ENCODE assay signal across 9 cellular contexts in genomic region chr1:211938473-211939080, GRCh38.
A peak's percentile ranks its signal among the peaks of the same experiment; 100 is the strongest.
DNase-seq lines count a peak whose midpoint lies in the region; ATAC-seq, FAIRE-seq and TF ChIP-seq lines count a peak whose summit lies in the region.
"Had no signal": no experiment of that assay in that cellular context is flagged by ENCODE, and none has a peak within 500 bp of the region (broad histone marks: within the 10 kb centered on the region; RNA-seq: fewer than 3 reads in every experiment).

No MANE protein-coding gene starts in this region.

- peaks cover 5% of the 10 kb centered on the region for H3K27me3 Mint-ChIP-seq in activated T-helper 1 cell treated with anti-CD3 and anti-CD28 coated beads, Interleukin-12 subunit alpha, Interleukin-12 subunit beta, Interleukin-2, Interleukin-4 antibody, amounts not matched to agents 30 ng/mL and 10 ng/mL and 1 ng/mL, durations not matched to agents 14 hours and 24 hours and 36 hours (ENCODE audit: insufficient read depth)

- peak; percentile 25 for ATAC-seq in HG02798 (IDR thresholded peaks at IDR 0.05; ENCODE audit: poor library complexity, unreplicated experiment)
- ATAC-seq in GM19467 (IDR thresholded peaks at IDR 0.05; ENCODE audit: unreplicated experiment), result no peak

- no peak for DNase-seq in GM12891 (ENCODE audit: insufficient read length, low spot score)
- no peak for DNase-seq in activated T-helper 1 cell treated with anti-CD3 and anti-CD28 coated beads, Interleukin-12 subunit alpha, Interleukin-12 subunit beta, Interleukin-2, Interleukin-4 antibody, amounts not matched to agents 30 ng/mL and 10 ng/mL and 1 ng/mL, durations not matched to agents 14 hours and 24 hours and 36 hours (ENCODE audit: low spot score)
- no peak for DNase-seq in GM10266 (ENCODE audit: extremely low spot score)
- no peak for DNase-seq in NCI-H1694 (lab: John Stamatoyannopoulos, UW)
- no peak for DNase-seq in NCI-H524 treated with DMSO at 0.1 percent for 48 hours (lab: John Stamatoyannopoulos, UW)

- H3K9ac ChIP-seq in mucosa of rectum (ENCODE audit: low read depth in 1 of 2, low read length in 2 of 2), result peak overlapping the region; percentile 48

- H3K36me3 ChIP-seq in mucosa of rectum (ENCODE audit: control insufficient read depth in 2 of 2, insufficient read depth in 2 of 2, low read length in 2 of 2), result peaks cover 0 to 3% of the 10 kb centered on the region in 2 donors

- peaks cover 3 to 7% of the 10 kb centered on the region in 2 donors for H3K4me1 ChIP-seq in mucosa of rectum (ENCODE audit: control insufficient read depth in 2 of 2, insufficient read depth in 2 of 2, low read length in 2 of 2)

- H3K27ac Mint-ChIP-seq in activated T-helper 1 cell treated with anti-CD3 and anti-CD28 coated beads, Interleukin-12 subunit alpha, Interleukin-12 subunit beta, Interleukin-2, Interleukin-4 antibody, amounts not matched to agents 30 ng/mL and 10 ng/mL and 1 ng/mL, durations not matched to agents 14 hours and 24 hours and 36 hours, result no peak overlapping the region

- peaks cover 17% of the 10 kb centered on the region for H3K36me3 Mint-ChIP-seq in activated T-helper 1 cell treated with anti-CD3 and anti-CD28 coated beads, Interleukin-12 subunit alpha, Interleukin-12 subunit beta, Interleukin-2, Interleukin-4 antibody, amounts not matched to agents 30 ng/mL and 10 ng/mL and 1 ng/mL, durations not matched to agents 14 hours and 24 hours and 36 hours (ENCODE audit: low read depth)

- intact Hi-C loops in activated T-helper 1 cell treated with anti-CD3 and anti-CD28 coated beads, Interleukin-12 subunit alpha, Interleukin-12 subunit beta, Interleukin-2, Interleukin-4 antibody, amounts not matched to agents 30 ng/mL and 10 ng/mL and 1 ng/mL, durations not matched to agents 14 hours and 24 hours and 36 hours (cut with micrococcal nuclease), result loop anchor here (2.0 to 10.0 kb wide), 8 partner anchors 51 to 1596 kb away; partner anchors contain the start of genes NENF and PPP2R5A

- peak; percentile 81 for FAIRE-seq in GM12891 (lab: Jason Lieb, UNC)

- H3K27ac ChIP-seq in mucosa of rectum (ENCODE audit: low read depth in 2 of 2, low read length in 2 of 2), result peak overlapping the region in 1 of 2 donors; percentile 28
- H3K27ac ChIP-seq: VCaP had no signal

- TF ChIP-seq CTCF in GM10266 (IDR thresholded peaks at IDR 0.05; ENCODE audit: control insufficient read depth, insufficient read depth, low read depth, missing control alignments), result no peak

- H3K9me3 ChIP-seq in mucosa of rectum (ENCODE audit: control insufficient read depth in 2 of 2, low read length in 2 of 2), result no peaks in the 10 kb centered on the region

- H3K4me1 Mint-ChIP-seq in activated T-helper 1 cell treated with anti-CD3 and anti-CD28 coated beads, Interleukin-12 subunit alpha, Interleukin-12 subunit beta, Interleukin-2, Interleukin-4 antibody, amounts not matched to agents 30 ng/mL and 10 ng/mL and 1 ng/mL, durations not matched to agents 14 hours and 24 hours and 36 hours (ENCODE audit: low read depth), result peaks cover 58% of the 10 kb centered on the region

- H3K9me3 Mint-ChIP-seq in activated T-helper 1 cell treated with anti-CD3 and anti-CD28 coated beads, Interleukin-12 subunit alpha, Interleukin-12 subunit beta, Interleukin-2, Interleukin-4 antibody, amounts not matched to agents 30 ng/mL and 10 ng/mL and 1 ng/mL, durations not matched to agents 14 hours and 24 hours and 36 hours, result no peaks in the 10 kb centered on the region

- H3K4me3 Mint-ChIP-seq in activated T-helper 1 cell treated with anti-CD3 and anti-CD28 coated beads, Interleukin-12 subunit alpha, Interleukin-12 subunit beta, Interleukin-2, Interleukin-4 antibody, amounts not matched to agents 30 ng/mL and 10 ng/mL and 1 ng/mL, durations not matched to agents 14 hours and 24 hours and 36 hours, result peak overlapping the region; percentile 0

- TF ChIP-seq POLR2A in GM12891 (IDR thresholded peaks at IDR 0.05; ENCODE audit: low read depth, low read length), result no peak

- peak overlapping the region; percentile 51 to 64 for H3K4me3 ChIP-seq in mucosa of rectum (ENCODE audit: low read length in 2 of 2)

- no peaks in the 10 kb centered on the region for H3K27me3 ChIP-seq in mucosa of rectum (ENCODE audit: control insufficient read depth in 2 of 2, insufficient read depth in 2 of 2, low read length in 2 of 2)

TF ChIP-seq in GM12891, 5 proteins besides CTCF, POLR2A, EP300 and RAD21:
- TF ChIP-seq POLR2AphosphoS5 (IDR thresholded peaks at IDR 0.05; ENCODE audit: low read depth, low read length), result no peak
- no peak for TF ChIP-seq POU2F2 (IDR thresholded peaks at IDR 0.05; ENCODE audit: low read depth, low read length)
- no peak for TF ChIP-seq TAF1 (IDR thresholded peaks at IDR 0.05; ENCODE audit: low read depth, low read length)
- TF ChIP-seq SPI1 (IDR thresholded peaks at IDR 0.05; ENCODE audit: low read depth, low read length), result no peak
- TF ChIP-seq PAX5 (IDR thresholded peaks at IDR 0.05; ENCODE audit: insufficient read depth, low read length, severe bottlenecking), result no peak
